In the genomic region with DNA sequence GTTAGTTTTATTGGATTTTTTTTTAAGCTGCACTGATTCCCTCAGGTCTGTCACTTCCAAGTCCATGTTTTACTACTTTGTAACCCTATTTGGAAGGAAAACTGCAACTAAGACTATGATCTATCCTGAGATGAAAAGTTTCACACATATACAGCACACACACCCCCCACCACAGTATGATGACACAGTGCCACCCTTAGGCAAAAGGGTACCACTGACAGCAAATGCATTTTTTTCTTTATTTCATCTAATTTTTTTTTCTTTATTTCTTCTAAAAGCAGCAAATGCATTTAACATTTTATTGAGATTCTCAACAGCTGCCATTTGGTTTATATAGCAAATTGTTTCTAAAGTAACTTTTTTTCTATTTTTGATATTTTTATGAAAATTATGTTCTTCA, we compare ENCODE assay signal across 8 cellular contexts. TPM values are rescaled to one million over a fixed set of nuclear protein-coding genes. Genes with fewer than 3 reads are reported as not detected.
DNase-seq lines count a peak whose midpoint lies in the region; FAIRE-seq and TF ChIP-seq lines count a peak whose summit lies in the region.

No MANE protein-coding gene starts in this region.

- H3K79me2 ChIP-seq in osteoblast (ENCODE audit: insufficient read depth, low read length) = no peaks in the 10 kb centered on the region

- FAIRE-seq in GM19239 (lab: Jason Lieb, UNC) = no peak

- H3K27ac ChIP-seq in SJCRH30 (no peak overlapping the region), colonic mucosa (no peak overlapping the region), osteoblast (ENCODE audit: low read depth, low read length) (no peak overlapping the region)

- H3K9ac ChIP-seq in colonic mucosa (ENCODE audit: low read depth in 2 of 2, low read length in 2 of 2) = no peak overlapping the region

- TF ChIP-seq CTCF in colonic mucosa (IDR thresholded peaks at IDR 0.05) (peak; percentile 26), osteoblast (IDR thresholded peaks at IDR 0.05; ENCODE audit: extremely low read depth, low read depth, low read length) (peak; percentile 50)

- no peaks in the 10 kb centered on the region for H3K9me3 ChIP-seq in SJCRH30 (replicated peaks)
- H3K9me3 ChIP-seq in colonic mucosa = no peaks in the 10 kb centered on the region
- no peaks in the 10 kb centered on the region for H3K9me3 ChIP-seq in osteoblast (ENCODE audit: low read depth, low read length)

- H3K4me2 ChIP-seq in osteoblast (ENCODE audit: insufficient read depth, low read length) = no peak overlapping the region

- DNase-seq in AML-193 (lab: John Stamatoyannopoulos, UW) = peak; percentile 30 to 40
- DNase-seq in GM19239 (ENCODE audit: insufficient read length, low spot score) = peak; percentile 20
- DNase-seq in SJCRH30 = peak; percentile 25 to 42
- no peak for DNase-seq in colonic mucosa
- DNase-seq in osteoblast (ENCODE audit: insufficient read length, low spot score, missing footprints) = no peak
- no peak for DNase-seq in nucleus accumbens (lab: John Stamatoyannopoulos, UW)
- no peak for DNase-seq in OCI-M2 (lab: John Stamatoyannopoulos, UW; ENCODE audit: unreplicated experiment)
- no peak for DNase-seq in NCI-H2107 treated with DMSO at 0.1 percent for 48 hours (lab: John Stamatoyannopoulos, UW; ENCODE audit: unreplicated experiment)

- H3K36me3 ChIP-seq in SJCRH30 (no peaks in the 10 kb centered on the region), colonic mucosa (no peaks in the 10 kb centered on the region), osteoblast (ENCODE audit: insufficient read depth, low read length) (no peaks in the 10 kb centered on the region)

- H3K4me3 ChIP-seq in SJCRH30 (no peak overlapping the region), colonic mucosa (no peak overlapping the region), osteoblast (ENCODE audit: insufficient read depth, low read length) (no peak overlapping the region)

- no peak overlapping the region for H2AFZ ChIP-seq in osteoblast (ENCODE audit: low read length)

- H3K27me3 ChIP-seq in SJCRH30 = no peaks in the 10 kb centered on the region
- H3K27me3 ChIP-seq in colonic mucosa = no peaks in the 10 kb centered on the region
- H3K27me3 ChIP-seq in osteoblast (ENCODE audit: insufficient read depth, low read length) = no peaks in the 10 kb centered on the region

- H4K20me1 ChIP-seq in osteoblast (ENCODE audit: insufficient read depth, low read length) = no peaks in the 10 kb centered on the region

- intact Hi-C loops in colonic mucosa (cut with DNase I) = no loop called here

- no peaks in the 10 kb centered on the region; the same call in 1 of the 2 replicates for H3K4me1 ChIP-seq in SJCRH30
- H3K4me1 ChIP-seq in colonic mucosa = no peaks in the 10 kb centered on the region
- H3K4me1 ChIP-seq in osteoblast (ENCODE audit: insufficient read depth, low read length) = no peaks in the 10 kb centered on the region

RNA-seq across cellular contexts. Expression of gene NGRN, which starts 21.2 kb away (rescaled TPM):
- total RNA-seq in SJCRH30 (2014; rRNA removed; shearing (Covaris generic)) = 88.9 and 93.4 TPM in 2 replicates
- total RNA-seq in colonic mucosa (10 to 100 TPM; 56.5 to 60.4 TPM), osteoblast (56.0 and 68.4 TPM in 2 replicates)

RNA-seq across cellular contexts. Expression of gene TTLL13, which starts 37.3 kb away (rescaled TPM):
- total RNA-seq in SJCRH30 (2014; rRNA removed; shearing (Covaris generic)) = not detected in 2 replicates
- total RNA-seq in colonic mucosa (1 to 10 TPM in 1 of 2 donors, under 1 TPM in 1; 0.35 to 1.2 TPM), osteoblast (under 0.01 TPM in 2 replicates)

RNA-seq across cellular contexts. Expression of gene GDPGP1, which starts 52.7 kb away (rescaled TPM):
- 1.8 and 2.7 TPM in 2 replicates for total RNA-seq in SJCRH30 (2014; rRNA removed; shearing (Covaris generic))
- total RNA-seq in colonic mucosa = 10 to 100 TPM; 14.4 to 18.6 TPM
- total RNA-seq in osteoblast = 8.0 and 9.7 TPM in 2 replicates

RNA-seq across cellular contexts. Expression of gene CIB1, which starts 52.9 kb away (rescaled TPM):
- 12.7 and 15.6 TPM in 2 replicates for total RNA-seq in SJCRH30 (2014; rRNA removed; shearing (Covaris generic))
- total RNA-seq in colonic mucosa (100 to 1,000 TPM; 212 to 216 TPM), osteoblast (21.4 and 23.0 TPM in 2 replicates)

Comparison
In these comparisons a context has a peak if more than half of its experiments do, and no peak if none do; other contexts are left out.
1. DNase-seq: peak in AML-193 (2 of 2), GM19239 (single experiment) and SJCRH30 (2 of 2); none in colonic mucosa (single experiment), osteoblast (single experiment), nucleus accumbens (0 of 56), OCI-M2 (single experiment) and NCI-H2107 treated with DMSO at 0.1 percent for 48 hours (single experiment).